In genomic region chr4:136927172-136927571, GRCh38 we compare ENCODE assay signal across 1 cellular context.
TF ChIP-seq lines count a peak whose summit lies in the region.

No MANE protein-coding gene starts in this region.

TF ChIP-seq in HCT116, 20 proteins besides CTCF, POLR2A, EP300 and RAD21 (continued from another document):
- TF ChIP-seq FOSL1 (IDR thresholded peaks at IDR 0.05; ENCODE audit: low read depth) (peak; percentile 65), ZNF274 (IDR thresholded peaks at IDR 0.05; ENCODE audit: low read depth, low read length) (no peak), EGR1 (IDR thresholded peaks at IDR 0.05; ENCODE audit: low read depth) (no peak), ZFX (IDR thresholded peaks at IDR 0.05) (no peak)
TF ChIP-seq in HCT116: peak in this region for 3.
